In genomic region chr18:33231474-33232317, GRCh38 we compare ENCODE assay signal across 8 cellular contexts.
DNase-seq lines count a peak whose midpoint lies in the region; ATAC-seq, FAIRE-seq and TF ChIP-seq lines count a peak whose summit lies in the region.

No MANE protein-coding gene starts in this region.

- POLR2A ChIA-PET in A673 (lab: Charles Lee; ENCODE audit: low non-redundant PET) (interaction anchor here (0.6 kb wide), 1 partner anchor 550 kb away, joined by 3 read pairs; no protein-coding TSS in a partner anchor), K562 (lab: Yijun Ruan, JAX) (no interaction called here)

- H4K20me1 ChIP-seq in MM.1S (ENCODE audit: insufficient read depth, low read length) (no peaks in the 10 kb centered on the region), K562 (replicated peaks; ENCODE audit: control insufficient read depth, insufficient read depth, low read length) (no peaks in the 10 kb centered on the region)

- peak overlapping the region; percentile 40; the same call in 1 of the 2 replicates for H2AFZ ChIP-seq in MM.1S (ENCODE audit: low read length)
- no peak overlapping the region for H2AFZ ChIP-seq in K562 (ENCODE audit: low read depth, low read length)

- H3K9ac ChIP-seq in MM.1S (ENCODE audit: low read length) (no peak overlapping the region), K562 (ENCODE audit: insufficient read depth in 1 of 2, low read depth in 2 of 2, low read length in 2 of 2) (no peak overlapping the region)

- CTCF ChIA-PET in A673 (lab: Charles Lee) (interaction anchor here (0.5 to 1.4 kb wide), 7 partner anchors 10 to 1073 kb away, joined by 3 to 5 read pairs (median 4); no protein-coding TSS in a partner anchor), K562 (lab: Yijun Ruan, JAX; ENCODE audit: low intra/inter-chr PET ratio) (no interaction called here)

- no TSS peak for BruUV-seq in A673 (replicated peaks; lab: Mats Ljungman, UMichigan)
- BruUV-seq in K562 (replicated peaks; lab: Mats Ljungman, UMichigan) = no TSS peak

- intact Hi-C loops in A673 (cut with micrococcal nuclease; ENCODE audit: unreplicated experiment) (loop anchor here (2.0 to 10.0 kb wide), 3 partner anchors 261 to 529 kb away; no protein-coding TSS in a partner anchor), K562 (cut with micrococcal nuclease) (loop anchor here (2.0 kb wide), 2 partner anchors 263 to 1555 kb away; no protein-coding TSS in a partner anchor)

- peak; percentile 94 for TF ChIP-seq CTCF in A673 (conservative IDR thresholded peaks at IDR 0.05; ENCODE audit: low read depth, low read length)
- peak; percentile 96 for TF ChIP-seq CTCF in GM12872 (IDR thresholded peaks at IDR 0.05; ENCODE audit: insufficient read depth, low read depth, low read length)
- TF ChIP-seq CTCF in MM.1S (IDR thresholded peaks at IDR 0.05; ENCODE audit: low read length) = peak; percentile 92
- TF ChIP-seq CTCF in K562 (IDR thresholded peaks at IDR 0.05 in 2 of 3, conservative IDR thresholded peaks at IDR 0.05 in 1 of 3; ENCODE audit: insufficient read depth in 2 of 3, low read depth in 1 of 3, low read length in 3 of 3) = peak; percentile 62 to 77 (median 72)

- DNase-seq in A673 (ENCODE audit: low spot score) = peak; percentile 77
- peak; percentile 77 for DNase-seq in MM.1S
- peak; percentile 70 to 83 for DNase-seq in SHP77 (lab: John Stamatoyannopoulos, UW)
- peak; percentile 43 to 78 (median 50) for DNase-seq in K562 (ENCODE audit: extremely low read depth in 1 of 4, low spot score in 3 of 4)
- peak; percentile 94 for DNase-seq in inferior parietal cortex (ENCODE audit: extremely low spot score)
- DNase-seq in stimulated activated CD4-positive, alpha-beta T cell treated with anti-CD3 and anti-CD28 coated beads, Interleukin-12 subunit alpha, Interleukin-12 subunit beta, amount 100 ng/mL, for 24 hours (ENCODE audit: low read depth in 2 of 2) = peak; percentile 5 to 53

- H3K9me3 ChIP-seq in A673 (ENCODE audit: low read depth, low read length, poor library complexity, severe bottlenecking) = no peaks in the 10 kb centered on the region
- no peaks in the 10 kb centered on the region for H3K9me3 ChIP-seq in MM.1S (replicated peaks; ENCODE audit: insufficient read depth, low read length)
- no peaks in the 10 kb centered on the region for H3K9me3 ChIP-seq in K562 (replicated peaks; ENCODE audit: control insufficient read depth, insufficient read depth, low read depth, low read length)

- H3K9me1 ChIP-seq in K562 (ENCODE audit: control insufficient read depth, insufficient read depth, low read length) = no peaks in the 10 kb centered on the region

- H3K36me3 ChIP-seq in A673 (ENCODE audit: insufficient read depth, low read length, poor library complexity, severe bottlenecking) (no peaks in the 10 kb centered on the region), MM.1S (replicated peaks; ENCODE audit: insufficient read depth, low read length) (no peaks in the 10 kb centered on the region), K562 (ENCODE audit: control insufficient read depth, insufficient read depth, low read length) (no peaks in the 10 kb centered on the region)

- no peaks in the 10 kb centered on the region for H3F3A ChIP-seq in MM.1S (ENCODE audit: insufficient read depth, low read length)

- no peak for TF ChIP-seq POLR2A in K562 (conservative IDR thresholded peaks at IDR 0.05)

- H3K4me2 ChIP-seq in MM.1S (ENCODE audit: low read depth, low read length) = peak overlapping the region; percentile 24; the same call in 1 of the 2 replicates
- no peak overlapping the region for H3K4me2 ChIP-seq in K562 (ENCODE audit: insufficient read depth, low read length)

- peak; percentile 41 to 78 for TF ChIP-seq RAD21 in K562 (CRISPR knock-in tag; conservative IDR thresholded peaks at IDR 0.05 in 1 of 2, IDR thresholded peaks at IDR 0.05 in 1 of 2)

- no peak for TF ChIP-seq EP300 in K562 (IDR thresholded peaks at IDR 0.05; ENCODE audit: low read length)

- in situ Hi-C loops in K562 (cut with MboI) = loop anchor here (25.0 kb wide), 1 partner anchor 1556 kb away; no protein-coding TSS in a partner anchor

- FAIRE-seq in K562 (lab: Jason Lieb, UNC) = peak; percentile 78

- H3K27ac ChIP-seq in A673 (ENCODE audit: low read depth, low read length, poor library complexity, severe bottlenecking) (no peak overlapping the region), MM.1S (ENCODE audit: low read length) (no peak overlapping the region), K562 (ENCODE audit: extremely low read depth, low read depth, low read length) (no peak overlapping the region)

- no peaks in the 10 kb centered on the region for H3K27me3 ChIP-seq in A673 (replicated peaks; ENCODE audit: insufficient read depth, low read depth, low read length, poor library complexity)
- no peaks in the 10 kb centered on the region for H3K27me3 ChIP-seq in MM.1S (replicated peaks; ENCODE audit: insufficient read depth, low read length)
- no peaks in the 10 kb centered on the region for H3K27me3 ChIP-seq in K562 (ENCODE audit: control insufficient read depth in 2 of 2, insufficient read depth in 2 of 2, low read length in 2 of 2)

- ATAC-seq in HG02571 (IDR thresholded peaks at IDR 0.05; ENCODE audit: unreplicated experiment) (peak; percentile 91), K562 (peak; percentile 81)

- no peaks in the 10 kb centered on the region for H3K9me2 ChIP-seq in MM.1S (replicated peaks; ENCODE audit: insufficient read depth, low read length)

- 2% methylated on average over 6 of the region's 6 CpGs for WGBS in K562 (ENCODE audit: insufficient coverage, low coverage, missing lambda C conversion rate)

- H3K4me3 ChIP-seq in A673 (ENCODE audit: low read depth, low read length, poor library complexity, severe bottlenecking) (no peak overlapping the region), MM.1S (ENCODE audit: low read length) (no peak overlapping the region), K562 (no peak overlapping the region)

- no peaks in the 10 kb centered on the region for H3K79me2 ChIP-seq in MM.1S (ENCODE audit: low read length)
- no peaks in the 10 kb centered on the region for H3K79me2 ChIP-seq in K562 (ENCODE audit: control insufficient read depth, insufficient read depth, low read length)

- H3K4me1 ChIP-seq in A673 (ENCODE audit: insufficient read depth, low read length, poor library complexity, severe bottlenecking) (no peaks in the 10 kb centered on the region), MM.1S (ENCODE audit: low read length) (no peaks in the 10 kb centered on the region), K562 (replicated peaks in 1 of 2; ENCODE audit: control insufficient read depth in 2 of 2, insufficient read depth in 2 of 2, low read length in 2 of 2) (no peaks in the 10 kb centered on the region)

TF ChIP-seq in K562, 482 proteins besides CTCF, POLR2A, EP300 and RAD21 (continues in another document):
- no peak for TF ChIP-seq CAMTA2 (CRISPR knock-in tag; conservative IDR thresholded peaks at IDR 0.05)
- no peak for TF ChIP-seq E4F1 (CRISPR knock-in tag; IDR thresholded peaks at IDR 0.05; ENCODE audit: borderline replicate concordance)
- TF ChIP-seq SETDB1 (IDR thresholded peaks at IDR 0.05; ENCODE audit: low read length) = no peak
- no peak for TF ChIP-seq KAT7 (CRISPR knock-in tag; IDR thresholded peaks at IDR 0.05; ENCODE audit: borderline replicate concordance)
- TF ChIP-seq ZBTB7A (IDR thresholded peaks at IDR 0.05; ENCODE audit: borderline replicate concordance, control insufficient read depth, low read depth, low read length) = no peak
- TF ChIP-seq ZNF41 (CRISPR knock-in tag; conservative IDR thresholded peaks at IDR 0.05) = no peak
- TF ChIP-seq ZNF324 (CRISPR knock-in tag; IDR thresholded peaks at IDR 0.05) = no peak
- no peak for TF ChIP-seq SIX5 (IDR thresholded peaks at IDR 0.05; ENCODE audit: borderline replicate concordance in 1 of 2, insufficient read depth in 1 of 2, low read depth in 1 of 2, low read length in 2 of 2)
- TF ChIP-seq ARID2 (IDR thresholded peaks at IDR 0.05) = no peak
- no peak for TF ChIP-seq CCAR2 (IDR thresholded peaks at IDR 0.05; ENCODE audit: low read depth, low read length)
- TF ChIP-seq PCBP2 (IDR thresholded peaks at IDR 0.05; ENCODE audit: low read depth, low read length, poor library complexity, severe bottlenecking) = no peak
- no peak for TF ChIP-seq ZNF79 (CRISPR knock-in tag; IDR thresholded peaks at IDR 0.05; ENCODE audit: low read depth)
- no peak for TF ChIP-seq NR4A1 (CRISPR knock-in tag; IDR thresholded peaks at IDR 0.05)
- TF ChIP-seq NR4A1 (tag; IDR thresholded peaks at IDR 0.05) = no peak
- no peak for TF ChIP-seq CBX2 (IDR thresholded peaks at IDR 0.05; ENCODE audit: insufficient read depth, low read length, poor library complexity, severe bottlenecking)
- TF ChIP-seq NR2C2 (CRISPR knock-in tag; IDR thresholded peaks at IDR 0.05) = peak; percentile 84
- peak; percentile 91 for TF ChIP-seq NR2C2 (tag; IDR thresholded peaks at IDR 0.05)
- TF ChIP-seq MECOM (CRISPR knock-in tag; IDR thresholded peaks at IDR 0.05) = no peak
- peak; percentile 80 for TF ChIP-seq NR2C1 (IDR thresholded peaks at IDR 0.05)
- TF ChIP-seq NR2C1 (tag; IDR thresholded peaks at IDR 0.05) = peak; percentile 89
- TF ChIP-seq NR2F6 (CRISPR knock-in tag; IDR thresholded peaks at IDR 0.05) = peak; percentile 61; the same call in 1 of the 2 replicates
- TF ChIP-seq POLR2AphosphoS5 (IDR thresholded peaks at IDR 0.05; ENCODE audit: control insufficient read depth, insufficient read depth, low read depth, low read length) = no peak

Comparison
In these comparisons a context has a peak if more than half of its experiments do, and no peak if none do; other contexts are left out.
1. DNase-seq: peak in every context shown above with its lines; median percentile 94 in inferior parietal cortex; 77 in A673; 77 in MM.1S; 76 in SHP77; 50 in K562; 29 in stimulated activated CD4-positive, alpha-beta T cell treated with anti-CD3 and anti-CD28 coated beads, Interleukin-12 subunit alpha, Interleukin-12 subunit beta, amount 100 ng/mL, for 24 hours.